30 cellular contexts compared by ENCODE assay signal in genomic region chr1:113945329-113945728, GRCh38. TPM values are rescaled to one million over a fixed set of nuclear protein-coding genes. Genes with fewer than 3 reads are reported as not detected.
A peak's percentile ranks its signal among the peaks of the same experiment; 100 is the strongest.
DNase-seq lines count a peak whose midpoint lies in the region; ATAC-seq and TF ChIP-seq lines count a peak whose summit lies in the region.
"Had no signal": no experiment of that assay in that cellular context is flagged by ENCODE, and none has a peak within 500 bp of the region (broad histone marks: within the 10 kb centered on the region; RNA-seq: fewer than 3 reads in every experiment).

No MANE protein-coding gene starts in this region.

- H3K9me3 ChIP-seq in DOHH2 (ENCODE audit: control insufficient read depth, insufficient read depth, low read length), result peaks cover 10% of the 10 kb centered on the region; the same call in 1 of the 2 replicates
- H3K9me3 ChIP-seq: right atrium auricular region, testis had no signal

- ATAC-seq in T-cell (replicated peaks in 1 of 4) (no peak), natural killer cell (no peak)
- ATAC-seq: left lobe of liver had no signal

- POLR2A ChIA-PET in activated CD4-positive, alpha-beta memory T cell treated with anti-CD3 and anti-CD28 coated beads for 36 hours (lab: Charles Lee), result interaction anchor here (1.1 to 4.5 kb wide), 2 partner anchors 16 to 186 kb away, joined by 3 to 36 read pairs; partner anchors contain the start of genes HIPK1 and PHTF1
- POLR2A ChIA-PET in activated CD4-positive, alpha-beta memory T cell treated with anti-CD3 and anti-CD28 coated beads, Interleukin-2, amount 10 ng/mL, durations not matched to agents 7 days and 5 days (lab: Charles Lee), result interaction anchor here (0.9 to 3.0 kb wide), 3 partner anchors 14 to 133 kb away, joined by 4 to 62 read pairs (median 23); partner anchors contain the start of genes AP4B1, DCLRE1B, HIPK1 and RSBN1
- POLR2A ChIA-PET in T-cell (lab: Charles Lee), result interaction anchor here (2.9 to 6.6 kb wide), 3 partner anchors 11 to 15 kb away, joined by 20 to 221 read pairs (median 59); partner anchors contain the start of gene HIPK1 (in 2 of the 2)

- no peaks in the 10 kb centered on the region for H3K9me2 ChIP-seq in DOHH2 (replicated peaks; ENCODE audit: control insufficient read depth, low read length)

- H3K27ac ChIP-seq in DOHH2 (ENCODE audit: low read depth, low read length), result 0 out of 2 replicates have a peak overlapping the region, but pooled peaks have one; percentile 33
- H3K27ac ChIP-seq: parathyroid adenoma, right atrium auricular region, testis had no signal

- 0 out of 2 replicates have a peak, but pooled peaks cover 8% of the 10 kb centered on the region for H4K20me1 ChIP-seq in DOHH2 (ENCODE audit: control insufficient read depth, insufficient read depth, low read depth, low read length)

- H3K36me3 ChIP-seq in DOHH2 (ENCODE audit: control insufficient read depth, low read length), result peaks cover 52% of the 10 kb centered on the region

- H3K79me2 ChIP-seq in DOHH2 (ENCODE audit: control insufficient read depth, low read length), result peaks cover 85% of the 10 kb centered on the region

- H3F3A ChIP-seq in DOHH2 (ENCODE audit: control insufficient read depth, insufficient read depth), result peaks cover 11% of the 10 kb centered on the region; the same call in 1 of the 2 replicates

- TF ChIP-seq CTCF in DOHH2 (IDR thresholded peaks at IDR 0.05; ENCODE audit: low read depth, low read length, poor library complexity, severe bottlenecking), result no peak
- TF ChIP-seq CTCF in natural killer cell (IDR thresholded peaks at IDR 0.05), result no peak

- H3K4me3 Mint-ChIP-seq in activated CD4-positive, alpha-beta memory T cell treated with anti-CD3 and anti-CD28 coated beads for 36 hours, result no peak overlapping the region
- H3K4me3 Mint-ChIP-seq in activated CD4-positive, alpha-beta memory T cell treated with anti-CD3 and anti-CD28 coated beads, Interleukin-2, amount 10 ng/mL, durations not matched to agents 7 days and 5 days, result no peak overlapping the region
- peak overlapping the region in 1 of 3 donors; percentile 79 for H3K4me3 Mint-ChIP-seq in T-cell
- H3K4me3 Mint-ChIP-seq in natural killer cell, result peak overlapping the region; percentile 1
- H3K4me3 Mint-ChIP-seq: endodermal cell; memory B cell; neural progenitor cell; stimulated activated naive CD8-positive, alpha-beta T cell treated with anti-CD3 and anti-CD28 coated beads, Interleukin-15, Interleukin-2, amounts not matched to agents 100 ng/mL and 50 ng/mL, for 24 hours had no signal

- H3K4me2 ChIP-seq in DOHH2 (ENCODE audit: low read length), result peak overlapping the region; percentile 64

- H3K4me1 ChIP-seq in DOHH2 (ENCODE audit: control insufficient read depth, low read length), result peaks cover 35% of the 10 kb centered on the region
- H3K4me1 ChIP-seq: parathyroid adenoma had no signal

- CTCF ChIA-PET in activated CD4-positive, alpha-beta memory T cell treated with anti-CD3 and anti-CD28 coated beads for 36 hours (lab: Charles Lee), result interaction anchor here (0.6 to 7.8 kb wide), 2 partner anchors 15 to 614 kb away, joined by 5 to 42 read pairs; partner anchors contain the start of gene HIPK1
- CTCF ChIA-PET in activated CD4-positive, alpha-beta memory T cell treated with anti-CD3 and anti-CD28 coated beads, Interleukin-2, amount 10 ng/mL, durations not matched to agents 7 days and 5 days (lab: Charles Lee), result interaction anchor here (2.4 kb wide), 1 partner anchor 15 kb away, joined by 19 read pairs; the partner anchor contains the start of gene HIPK1
- CTCF ChIA-PET in T-cell (lab: Charles Lee), result interaction anchor here (0.5 to 5.6 kb wide), 6 partner anchors 12 to 162 kb away, joined by 3 to 86 read pairs (median 6); partner anchors contain the start of gene HIPK1 (in 1 of the 2)

- no peak for DNase-seq in activated CD4-positive, alpha-beta memory T cell treated with anti-CD3 and anti-CD28 coated beads for 36 hours
- no peak for DNase-seq in activated CD4-positive, alpha-beta memory T cell treated with anti-CD3 and anti-CD28 coated beads, Interleukin-2, amount 10 ng/mL, durations not matched to agents 7 days and 5 days
- DNase-seq in T-cell, result no peak
- DNase-seq in natural killer cell, result no peak
- no peak for DNase-seq in activated naive CD4-positive, alpha-beta T cell treated with anti-CD3 and anti-CD28 coated beads, Interleukin-2, amount 50 U/mL, for 16 hours
- DNase-seq in D341Med (ENCODE audit: low spot score), result no peak
- no peak for DNase-seq in SK-N-DZ (ENCODE audit: low spot score)
- DNase-seq: activated CD4-positive, CD25-positive, alpha-beta regulatory T cell; activated effector memory CD4-positive, alpha-beta T cell treated with Interleukin-2 at 50 U/mL for 16 hours; caudate nucleus; cortex of kidney; DMS 273 treated with DMSO at 0.1 percent for 48 hours; endodermal cell; glutamatergic neuron; H7; NCI-H1048; NCI-H1694 treated with DMSO at 0.1 percent for 48 hours; NCI-H446 treated with DMSO at 0.1 percent for 48 hours; NCI-H774; testis had no signal

- no peak overlapping the region for H3K4me3 ChIP-seq in DOHH2 (ENCODE audit: low read length)
- H3K4me3 ChIP-seq: GM12878, neural progenitor cell, right atrium auricular region, SK-N-MC, smooth muscle cell, testis had no signal

- peaks cover 68% of the 10 kb centered on the region for H3K4me1 Mint-ChIP-seq in activated CD4-positive, alpha-beta memory T cell treated with anti-CD3 and anti-CD28 coated beads for 36 hours (ENCODE audit: low read depth)
- H3K4me1 Mint-ChIP-seq in activated CD4-positive, alpha-beta memory T cell treated with anti-CD3 and anti-CD28 coated beads, Interleukin-2, amount 10 ng/mL, durations not matched to agents 7 days and 5 days, result peaks cover 60% of the 10 kb centered on the region
- H3K4me1 Mint-ChIP-seq in T-cell, result peaks cover 82 to 83% (median 82%) of the 10 kb centered on the region in 3 donors
- peaks cover 68 to 69% of the 10 kb centered on the region in 2 donors for H3K4me1 Mint-ChIP-seq in natural killer cell

- H3K9me3 Mint-ChIP-seq in activated CD4-positive, alpha-beta memory T cell treated with anti-CD3 and anti-CD28 coated beads for 36 hours, result no peaks in the 10 kb centered on the region
- peaks cover 3% of the 10 kb centered on the region for H3K9me3 Mint-ChIP-seq in activated CD4-positive, alpha-beta memory T cell treated with anti-CD3 and anti-CD28 coated beads, Interleukin-2, amount 10 ng/mL, durations not matched to agents 7 days and 5 days
- H3K9me3 Mint-ChIP-seq in T-cell (no peaks in the 10 kb centered on the region), natural killer cell (no peaks in the 10 kb centered on the region)
- H3K9me3 Mint-ChIP-seq: endodermal cell; memory B cell; stimulated activated naive CD8-positive, alpha-beta T cell treated with anti-CD3 and anti-CD28 coated beads, Interleukin-15, Interleukin-2, amounts not matched to agents 100 ng/mL and 50 ng/mL, for 24 hours had no signal

- intact Hi-C loops in activated CD4-positive, alpha-beta memory T cell treated with anti-CD3 and anti-CD28 coated beads for 36 hours (cut with micrococcal nuclease), result no loop called here
- intact Hi-C loops in natural killer cell (cut with micrococcal nuclease), result no loop called here

- H3K27me3 ChIP-seq in DOHH2 (ENCODE audit: control insufficient read depth, low read length), result no peaks in the 10 kb centered on the region
- H3K27me3 ChIP-seq: neural progenitor cell, right atrium auricular region, testis had no signal

- H3K27ac Mint-ChIP-seq in activated CD4-positive, alpha-beta memory T cell treated with anti-CD3 and anti-CD28 coated beads for 36 hours, result peak overlapping the region; percentile 7
- H3K27ac Mint-ChIP-seq in activated CD4-positive, alpha-beta memory T cell treated with anti-CD3 and anti-CD28 coated beads, Interleukin-2, amount 10 ng/mL, durations not matched to agents 7 days and 5 days, result no peak overlapping the region
- peak overlapping the region; percentile 96 to 99 for H3K27ac Mint-ChIP-seq in T-cell
- H3K27ac Mint-ChIP-seq in natural killer cell, result peak overlapping the region; percentile 82 to 85
- H3K27ac Mint-ChIP-seq: endodermal cell, neural progenitor cell had no signal

- no peaks in the 10 kb centered on the region for H3K27me3 Mint-ChIP-seq in activated CD4-positive, alpha-beta memory T cell treated with anti-CD3 and anti-CD28 coated beads for 36 hours
- no peaks in the 10 kb centered on the region for H3K27me3 Mint-ChIP-seq in activated CD4-positive, alpha-beta memory T cell treated with anti-CD3 and anti-CD28 coated beads, Interleukin-2, amount 10 ng/mL, durations not matched to agents 7 days and 5 days
- H3K27me3 Mint-ChIP-seq in T-cell (no peaks in the 10 kb centered on the region), natural killer cell (ENCODE audit: low read depth in 2 of 2) (no peaks in the 10 kb centered on the region)
- H3K27me3 Mint-ChIP-seq: memory B cell; stimulated activated naive CD8-positive, alpha-beta T cell treated with anti-CD3 and anti-CD28 coated beads, Interleukin-15, Interleukin-2, amounts not matched to agents 100 ng/mL and 50 ng/mL, for 24 hours had no signal

- peaks cover 35% of the 10 kb centered on the region for H3K36me3 Mint-ChIP-seq in activated CD4-positive, alpha-beta memory T cell treated with anti-CD3 and anti-CD28 coated beads for 36 hours
- peaks cover 57% of the 10 kb centered on the region for H3K36me3 Mint-ChIP-seq in activated CD4-positive, alpha-beta memory T cell treated with anti-CD3 and anti-CD28 coated beads, Interleukin-2, amount 10 ng/mL, durations not matched to agents 7 days and 5 days (ENCODE audit: low read depth)
- H3K36me3 Mint-ChIP-seq in T-cell (peaks cover 33% of the 10 kb centered on the region), natural killer cell (peaks cover 20% of the 10 kb centered on the region)

RNA-seq across cellular contexts. Expression of gene HIPK1, which starts 16.2 kb away (rescaled TPM):
- 10 to 100 TPM; 55.3 to 55.7 TPM for total RNA-seq in activated CD4-positive, alpha-beta memory T cell treated with anti-CD3 and anti-CD28 coated beads for 36 hours
- 10 to 100 TPM; 89.5 to 92.5 TPM for total RNA-seq in activated CD4-positive, alpha-beta memory T cell treated with anti-CD3 and anti-CD28 coated beads, Interleukin-2, amount 10 ng/mL, durations not matched to agents 7 days and 5 days
- 100 to 1,000 TPM in 4 of 5 donors, 10 to 100 TPM in 1; 99.5 to 189 (median 103) TPM for total RNA-seq in T-cell
- total RNA-seq in natural killer cell, result 100 to 1,000 TPM; 238 to 283 (median 261) TPM
- 11.6 and 13.5 TPM in 2 replicates for polyA plus RNA-seq in SK-N-DZ (2014; cell fraction: cytosol; rRNA removed)
- polyA plus RNA-seq in SK-N-DZ (2014; cell fraction: nucleus; rRNA removed), result 15.4 and 21.5 TPM in 2 replicates

RNA-seq across cellular contexts. Expression of gene OLFML3, which starts 33.9 kb away (rescaled TPM):
- total RNA-seq in activated CD4-positive, alpha-beta memory T cell treated with anti-CD3 and anti-CD28 coated beads for 36 hours, result under 1 TPM in 1 of 2 experiments, not detected in 1; 0.21 TPM
- total RNA-seq in activated CD4-positive, alpha-beta memory T cell treated with anti-CD3 and anti-CD28 coated beads, Interleukin-2, amount 10 ng/mL, durations not matched to agents 7 days and 5 days, result under 1 TPM; 0.20 to 0.45 TPM
- total RNA-seq in T-cell (1 to 10 TPM in 1 of 5 donors, under 1 TPM in 4; 0.23 to 1.2 (median 0.63) TPM), natural killer cell (under 1 TPM in 1 of 3 donors, not detected in 2; 0.16 TPM)
- 12.2 and 12.3 TPM in 2 replicates for polyA plus RNA-seq in SK-N-DZ (2014; cell fraction: cytosol; rRNA removed)
- polyA plus RNA-seq in SK-N-DZ (2014; cell fraction: nucleus; rRNA removed), result 5.3 and 6.9 TPM in 2 replicates
- total RNA-seq: GM12878 had no signal

RNA-seq across cellular contexts. Expression of gene DCLRE1B, which starts 40.2 kb away (rescaled TPM):
- 10 to 100 TPM; 19.4 to 19.6 TPM for total RNA-seq in activated CD4-positive, alpha-beta memory T cell treated with anti-CD3 and anti-CD28 coated beads for 36 hours
- total RNA-seq in activated CD4-positive, alpha-beta memory T cell treated with anti-CD3 and anti-CD28 coated beads, Interleukin-2, amount 10 ng/mL, durations not matched to agents 7 days and 5 days, result 10 to 100 TPM; 13.2 to 14.4 TPM
- total RNA-seq in T-cell, result 1 to 10 TPM; 5.6 to 6.1 (median 5.9) TPM
- 1 to 10 TPM; 5.5 to 6.8 (median 5.9) TPM for total RNA-seq in natural killer cell
- polyA plus RNA-seq in SK-N-DZ (2014; cell fraction: cytosol; rRNA removed), result 17.5 and 18.5 TPM in 2 replicates
- 6.0 and 6.9 TPM in 2 replicates for polyA plus RNA-seq in SK-N-DZ (2014; cell fraction: nucleus; rRNA removed)

RNA-seq across cellular contexts. Expression of gene AP4B1, which starts 40.7 kb away (rescaled TPM):
- total RNA-seq in activated CD4-positive, alpha-beta memory T cell treated with anti-CD3 and anti-CD28 coated beads for 36 hours, result 10 to 100 TPM; 41.4 to 42.2 TPM
- total RNA-seq in activated CD4-positive, alpha-beta memory T cell treated with anti-CD3 and anti-CD28 coated beads, Interleukin-2, amount 10 ng/mL, durations not matched to agents 7 days and 5 days, result 10 to 100 TPM; 53.7 to 56.7 TPM
- total RNA-seq in T-cell (10 to 100 TPM; 57.8 to 66.4 (median 61.5) TPM), natural killer cell (10 to 100 TPM; 64.0 to 78.7 (median 77.6) TPM)
- polyA plus RNA-seq in SK-N-DZ (2014; cell fraction: cytosol; rRNA removed), result 20.5 and 21.2 TPM in 2 replicates
- polyA plus RNA-seq in SK-N-DZ (2014; cell fraction: nucleus; rRNA removed), result 76.1 and 76.7 TPM in 2 replicates

RNA-seq across cellular contexts. Expression of gene BCL2L15, which starts 57.9 kb away (rescaled TPM):
- total RNA-seq in activated CD4-positive, alpha-beta memory T cell treated with anti-CD3 and anti-CD28 coated beads for 36 hours, result under 1 TPM; 0.22 to 0.93 TPM
- 1 to 10 TPM; 1.6 to 2.9 TPM for total RNA-seq in activated CD4-positive, alpha-beta memory T cell treated with anti-CD3 and anti-CD28 coated beads, Interleukin-2, amount 10 ng/mL, durations not matched to agents 7 days and 5 days
- total RNA-seq in T-cell, result 1 to 10 TPM; 1.2 to 5.8 (median 1.7) TPM
- total RNA-seq in natural killer cell, result 1 to 10 TPM in 2 of 3 donors, under 1 TPM in 1; 0.88 to 2.1 (median 1.5) TPM
- 0.06 and 0.10 TPM in 2 replicates for polyA plus RNA-seq in SK-N-DZ (2014; cell fraction: cytosol; rRNA removed)
- polyA plus RNA-seq in SK-N-DZ (2014; cell fraction: nucleus; rRNA removed), result 0.73 and 13.1 TPM in 2 replicates
- total RNA-seq: H7 had no signal
- polyA plus RNA-seq: smooth muscle cell had no signal
